1 cellular context compared by ENCODE assay signal in the genomic region with DNA sequence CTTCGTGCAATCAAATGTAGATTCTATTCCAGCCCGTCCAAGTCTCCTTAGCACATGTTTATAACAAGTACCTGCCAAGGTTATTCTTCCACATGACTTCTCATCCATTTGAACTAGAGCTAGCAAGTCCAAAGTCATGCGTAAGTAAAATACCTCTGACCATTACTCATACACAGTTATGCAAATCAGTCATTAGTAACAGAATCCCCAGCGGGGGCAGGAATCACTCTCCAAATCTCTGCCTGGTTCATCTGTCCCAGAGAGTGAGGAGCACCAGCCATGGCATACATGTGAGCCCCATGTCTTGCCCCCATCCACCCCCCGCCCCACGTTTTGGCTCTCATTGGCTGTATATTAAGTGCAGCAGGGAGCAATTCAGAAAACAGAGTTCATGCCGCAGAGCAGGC.
TF ChIP-seq lines count a peak whose summit lies in the region.

No MANE protein-coding gene starts in this region.

TF ChIP-seq in H1, 55 proteins besides CTCF, POLR2A, EP300 and RAD21 (continued from another document):
- TF ChIP-seq, protein P1, sequence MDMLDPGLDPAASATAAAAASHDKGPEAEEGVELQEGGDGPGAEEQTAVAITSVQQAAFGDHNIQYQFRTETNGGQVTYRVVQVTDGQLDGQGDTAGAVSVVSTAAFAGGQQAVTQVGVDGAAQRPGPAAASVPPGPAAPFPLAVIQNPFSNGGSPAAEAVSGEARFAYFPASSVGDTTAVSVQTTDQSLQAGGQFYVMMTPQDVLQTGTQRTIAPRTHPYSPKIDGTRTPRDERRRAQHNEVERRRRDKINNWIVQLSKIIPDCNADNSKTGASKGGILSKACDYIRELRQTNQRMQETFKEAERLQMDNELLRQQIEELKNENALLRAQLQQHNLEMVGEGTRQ (IDR thresholded peaks at IDR 0.05; ENCODE audit: low read length): no peak
- no peak for TF ChIP-seq GTF2F1 (IDR thresholded peaks at IDR 0.05; ENCODE audit: borderline replicate concordance, low read depth, low read length)
- no peak for TF ChIP-seq EZH2 (IDR thresholded peaks at IDR 0.05; ENCODE audit: low read depth, low read length, severe bottlenecking)
- no peak for TF ChIP-seq SIN3A (conservative IDR thresholded peaks at IDR 0.05 in 1 of 2, IDR thresholded peaks at IDR 0.05 in 1 of 2; ENCODE audit: low read depth in 1 of 2, low read length in 2 of 2)
- no peak for TF ChIP-seq SP1 (IDR thresholded peaks at IDR 0.05; ENCODE audit: low read depth, low read length)
- TF ChIP-seq JUND (IDR thresholded peaks at IDR 0.05; ENCODE audit: low read length): no peak
- no peak for TF ChIP-seq TBP (IDR thresholded peaks at IDR 0.05; ENCODE audit: low read depth, low read length)
TF ChIP-seq in H1: peak in this region for 0.
